Comparison of ENCODE assay signal across 12 cellular contexts in the genomic region with DNA sequence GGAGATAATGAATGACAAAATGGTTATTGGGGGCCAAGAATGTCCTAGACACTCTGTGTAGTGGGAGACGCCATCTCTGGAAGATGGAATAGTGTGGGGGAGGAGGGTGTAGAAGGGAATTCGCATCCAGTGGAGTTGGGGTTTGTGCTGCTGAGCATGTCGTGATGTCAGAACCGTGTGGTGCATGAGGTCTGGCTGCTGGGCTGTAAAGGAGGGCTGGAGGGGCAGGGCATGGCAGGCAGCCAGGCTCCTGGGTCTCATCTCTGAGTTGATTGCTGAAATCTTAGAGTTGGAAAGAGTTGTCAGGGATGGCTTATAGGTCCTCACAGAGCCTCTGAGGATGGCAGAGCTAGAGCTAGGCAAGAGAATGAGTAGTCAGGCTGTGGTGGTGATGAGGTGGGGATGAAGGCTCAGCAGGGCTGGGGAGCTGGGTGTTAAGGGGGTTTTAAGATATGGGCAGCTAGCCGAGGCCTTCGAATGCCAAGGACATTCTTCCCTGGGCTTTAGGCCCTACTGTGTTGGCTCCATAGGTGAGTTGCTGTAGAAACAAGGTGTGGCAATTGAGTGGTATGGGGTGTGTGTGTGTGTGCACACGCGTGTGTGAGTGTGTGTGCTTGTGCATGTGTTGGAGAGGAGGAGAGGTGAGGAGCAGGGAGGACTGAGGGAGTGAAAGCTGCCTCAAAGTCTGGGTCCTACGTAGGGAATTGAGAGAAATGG. TPM values are rescaled to one million over a fixed set of nuclear protein-coding genes. Genes with fewer than 3 reads are reported as not detected.
DNase-seq lines count a peak whose midpoint lies in the region; ATAC-seq and TF ChIP-seq lines count a peak whose summit lies in the region.
"Had no signal": no experiment of that assay in that cellular context is flagged by ENCODE, and none has a peak within 500 bp of the region (broad histone marks: within the 10 kb centered on the region; RNA-seq: fewer than 3 reads in every experiment).

No MANE protein-coding gene starts in this region.

- peaks cover 3% of the 10 kb centered on the region for H3K9me3 Mint-ChIP-seq in activated CD8-positive, alpha-beta T cell treated with anti-CD3 and anti-CD28 coated beads for 36 hours
- no peaks in the 10 kb centered on the region for H3K9me3 Mint-ChIP-seq in activated CD8-positive, alpha-beta T cell treated with anti-CD3 and anti-CD28 coated beads, Interleukin-2, amount 10 ng/mL, durations not matched to agents 7 days and 5 days (ENCODE audit: insufficient read depth)
- H3K9me3 Mint-ChIP-seq in glutamatergic neuron (ENCODE audit: unreplicated experiment) = peaks cover 13% of the 10 kb centered on the region
- H3K9me3 Mint-ChIP-seq in stimulated activated effector memory CD8-positive, alpha-beta T cell treated with anti-CD3 and anti-CD28 coated beads, Interleukin-12 subunit alpha, Interleukin-12 subunit beta, amount 100 ng/mL, for 72 hours = peaks cover 5% of the 10 kb centered on the region

- peak overlapping the region; percentile 89 for H3K4me3 Mint-ChIP-seq in activated CD8-positive, alpha-beta T cell treated with anti-CD3 and anti-CD28 coated beads for 36 hours
- no peak overlapping the region for H3K4me3 Mint-ChIP-seq in activated CD8-positive, alpha-beta T cell treated with anti-CD3 and anti-CD28 coated beads, Interleukin-2, amount 10 ng/mL, durations not matched to agents 7 days and 5 days
- peak overlapping the region; percentile 95 for H3K4me3 Mint-ChIP-seq in glutamatergic neuron (ENCODE audit: unreplicated experiment)
- H3K4me3 Mint-ChIP-seq in stimulated activated effector memory CD8-positive, alpha-beta T cell treated with anti-CD3 and anti-CD28 coated beads, Interleukin-12 subunit alpha, Interleukin-12 subunit beta, amount 100 ng/mL, for 72 hours = peak overlapping the region; percentile 79

- peaks cover 24% of the 10 kb centered on the region for H3K36me3 Mint-ChIP-seq in activated CD8-positive, alpha-beta T cell treated with anti-CD3 and anti-CD28 coated beads for 36 hours (ENCODE audit: low read depth)
- peaks cover 26% of the 10 kb centered on the region for H3K36me3 Mint-ChIP-seq in activated CD8-positive, alpha-beta T cell treated with anti-CD3 and anti-CD28 coated beads, Interleukin-2, amount 10 ng/mL, durations not matched to agents 7 days and 5 days (ENCODE audit: low read depth)
- H3K36me3 Mint-ChIP-seq in glutamatergic neuron (ENCODE audit: unreplicated experiment) = peaks cover 12% of the 10 kb centered on the region
- peaks cover 28% of the 10 kb centered on the region for H3K36me3 Mint-ChIP-seq in stimulated activated effector memory CD8-positive, alpha-beta T cell treated with anti-CD3 and anti-CD28 coated beads, Interleukin-12 subunit alpha, Interleukin-12 subunit beta, amount 100 ng/mL, for 72 hours

- H3K36me3 ChIP-seq in HAP-1 (replicated peaks) = peaks cover 15% of the 10 kb centered on the region

- ATAC-seq in activated CD8-positive, alpha-beta T cell treated with anti-CD3 and anti-CD28 coated beads for 36 hours = no peak
- no peak for ATAC-seq in activated CD8-positive, alpha-beta T cell treated with anti-CD3 and anti-CD28 coated beads, Interleukin-2, amount 10 ng/mL, durations not matched to agents 7 days and 5 days
- no peak for ATAC-seq in stimulated activated effector memory CD8-positive, alpha-beta T cell treated with anti-CD3 and anti-CD28 coated beads, Interleukin-12 subunit alpha, Interleukin-12 subunit beta, amount 100 ng/mL, for 72 hours
- ATAC-seq in GM19467 (IDR thresholded peaks at IDR 0.05; ENCODE audit: unreplicated experiment) = no peak
- ATAC-seq: activated T-cell treated with anti-CD3 and anti-CD28 coated beads, Interleukin-2, amount 50 U/mL, for 72 hours had no signal

- intact Hi-C loops in activated CD8-positive, alpha-beta T cell treated with anti-CD3 and anti-CD28 coated beads for 36 hours (cut with micrococcal nuclease) = no loop called here

- no peak for DNase-seq in activated CD8-positive, alpha-beta T cell treated with anti-CD3 and anti-CD28 coated beads for 36 hours
- DNase-seq in activated CD8-positive, alpha-beta T cell treated with anti-CD3 and anti-CD28 coated beads, Interleukin-2, amount 10 ng/mL, durations not matched to agents 7 days and 5 days = no peak
- DNase-seq in LNCaP clone FGC (ENCODE audit: low read depth) (no peak), glutamatergic neuron (no peak), HAP-1 (ENCODE audit: low spot score in 2 of 2) (no peak), SIG-M5 (lab: John Stamatoyannopoulos, UW) (no peak)
- no peak for DNase-seq in stimulated activated effector memory CD8-positive, alpha-beta T cell treated with anti-CD3 and anti-CD28 coated beads, Interleukin-12 subunit alpha, Interleukin-12 subunit beta, amount 100 ng/mL, for 72 hours (ENCODE audit: low spot score in 2 of 2)
- DNase-seq: activated T-cell treated with anti-CD3 and anti-CD28 coated beads, Interleukin-2, amount 50 U/mL, for 72 hours; Kasumi-1; stimulated activated CD4-positive, alpha-beta T cell treated with anti-CD3 and anti-CD28 coated beads, Interleukin-4, amount 100 ng/mL, for 24 hours had no signal

- CTCF ChIA-PET in activated CD8-positive, alpha-beta T cell treated with anti-CD3 and anti-CD28 coated beads for 36 hours (lab: Charles Lee) = interaction anchor here (0.5 to 5.8 kb wide), 5 partner anchors 12 to 434 kb away, joined by 3 to 54 read pairs (median 3); no protein-coding TSS in a partner anchor
- CTCF ChIA-PET in activated CD8-positive, alpha-beta T cell treated with anti-CD3 and anti-CD28 coated beads, Interleukin-2, amount 10 ng/mL, durations not matched to agents 7 days and 5 days (lab: Charles Lee) = interaction anchor here (7.6 kb wide), 1 partner anchor 11 kb away, joined by 76 read pairs; no protein-coding TSS in a partner anchor

- no peak overlapping the region for H3K27ac Mint-ChIP-seq in activated CD8-positive, alpha-beta T cell treated with anti-CD3 and anti-CD28 coated beads for 36 hours
- no peak overlapping the region for H3K27ac Mint-ChIP-seq in activated CD8-positive, alpha-beta T cell treated with anti-CD3 and anti-CD28 coated beads, Interleukin-2, amount 10 ng/mL, durations not matched to agents 7 days and 5 days
- peak overlapping the region; percentile 92 for H3K27ac Mint-ChIP-seq in glutamatergic neuron (ENCODE audit: unreplicated experiment)
- H3K27ac Mint-ChIP-seq in stimulated activated effector memory CD8-positive, alpha-beta T cell treated with anti-CD3 and anti-CD28 coated beads, Interleukin-12 subunit alpha, Interleukin-12 subunit beta, amount 100 ng/mL, for 72 hours = peak overlapping the region; percentile 76
- H3K27ac Mint-ChIP-seq: activated T-cell treated with anti-CD3 and anti-CD28 coated beads, Interleukin-2, amount 50 U/mL, for 72 hours had no signal

- in situ Hi-C loops in HAP-1 (cut with MboI; ENCODE audit: low sequenced_read_pairs) = no loop called here

- H3K4me1 Mint-ChIP-seq in activated CD8-positive, alpha-beta T cell treated with anti-CD3 and anti-CD28 coated beads for 36 hours (ENCODE audit: low read depth) = peaks cover 17% of the 10 kb centered on the region
- peaks cover 21% of the 10 kb centered on the region for H3K4me1 Mint-ChIP-seq in activated CD8-positive, alpha-beta T cell treated with anti-CD3 and anti-CD28 coated beads, Interleukin-2, amount 10 ng/mL, durations not matched to agents 7 days and 5 days (ENCODE audit: low read depth)
- peaks cover 46% of the 10 kb centered on the region for H3K4me1 Mint-ChIP-seq in glutamatergic neuron (ENCODE audit: low read depth, unreplicated experiment)
- H3K4me1 Mint-ChIP-seq in stimulated activated effector memory CD8-positive, alpha-beta T cell treated with anti-CD3 and anti-CD28 coated beads, Interleukin-12 subunit alpha, Interleukin-12 subunit beta, amount 100 ng/mL, for 72 hours = peaks cover 27% of the 10 kb centered on the region

- H3K27me3 ChIP-seq in HAP-1 (ENCODE audit: low read depth) = no peaks in the 10 kb centered on the region

- no peaks in the 10 kb centered on the region; the same call in 1 of the 2 replicates for H3K9me3 ChIP-seq in HAP-1

- peaks cover 10% of the 10 kb centered on the region for H3K27me3 Mint-ChIP-seq in activated CD8-positive, alpha-beta T cell treated with anti-CD3 and anti-CD28 coated beads for 36 hours
- H3K27me3 Mint-ChIP-seq in activated CD8-positive, alpha-beta T cell treated with anti-CD3 and anti-CD28 coated beads, Interleukin-2, amount 10 ng/mL, durations not matched to agents 7 days and 5 days (ENCODE audit: low read depth) = peaks cover 8% of the 10 kb centered on the region
- H3K27me3 Mint-ChIP-seq in glutamatergic neuron (ENCODE audit: unreplicated experiment) = peaks cover 14% of the 10 kb centered on the region

- POLR2A ChIA-PET in activated CD8-positive, alpha-beta T cell treated with anti-CD3 and anti-CD28 coated beads for 36 hours (lab: Charles Lee) = interaction anchor here (1.0 to 1.4 kb wide), 4 partner anchors 20 to 101 kb away, joined by 3 to 6 read pairs (median 4); a partner anchor contains a TSS
- POLR2A ChIA-PET in activated CD8-positive, alpha-beta T cell treated with anti-CD3 and anti-CD28 coated beads, Interleukin-2, amount 10 ng/mL, durations not matched to agents 7 days and 5 days (lab: Charles Lee) = interaction anchor here (1.4 kb wide), 1 partner anchor 21 kb away, joined by 10 read pairs; a partner anchor contains a TSS

- H3K4me1 ChIP-seq in HAP-1 = peaks cover 9% of the 10 kb centered on the region

- TF ChIP-seq CTCF in activated CD8-positive, alpha-beta T cell treated with anti-CD3 and anti-CD28 coated beads for 36 hours (IDR thresholded peaks at IDR 0.05) = no peak
- TF ChIP-seq CTCF in LNCaP clone FGC (IDR thresholded peaks at IDR 0.05; ENCODE audit: control insufficient read depth, extremely low read depth, insufficient read depth) (no peak), glutamatergic neuron (IDR thresholded peaks at IDR 0.05; ENCODE audit: partially characterized antibody, unreplicated experiment) (no peak)

- H3K4me3 ChIP-seq in LNCaP clone FGC (ENCODE audit: low read depth, low read length) (peak overlapping the region; percentile 88), HAP-1 (no peak overlapping the region)

RNA-seq across cellular contexts. Expression of a gene that starts 1.9 kb away (rescaled TPM):
- total RNA-seq in activated CD8-positive, alpha-beta T cell treated with anti-CD3 and anti-CD28 coated beads for 36 hours = 10 to 100 TPM; 78.8 to 79.9 TPM
- total RNA-seq in activated CD8-positive, alpha-beta T cell treated with anti-CD3 and anti-CD28 coated beads, Interleukin-2, amount 10 ng/mL, durations not matched to agents 7 days and 5 days = 10 to 100 TPM; 31.9 to 32.0 TPM
- total RNA-seq in glutamatergic neuron (ENCODE audit: unreplicated experiment) = 74.7 TPM

RNA-seq across cellular contexts. Expression of a gene that starts 21.1 kb away (rescaled TPM):
- 10 to 100 TPM; 76.5 to 82.2 TPM for total RNA-seq in activated CD8-positive, alpha-beta T cell treated with anti-CD3 and anti-CD28 coated beads for 36 hours
- 10 to 100 TPM; 78.3 to 81.3 TPM for total RNA-seq in activated CD8-positive, alpha-beta T cell treated with anti-CD3 and anti-CD28 coated beads, Interleukin-2, amount 10 ng/mL, durations not matched to agents 7 days and 5 days
- 61.5 TPM for total RNA-seq in glutamatergic neuron (ENCODE audit: unreplicated experiment)

RNA-seq across cellular contexts. Expression of a gene that starts 57.6 kb away (rescaled TPM):
- not detected for total RNA-seq in activated CD8-positive, alpha-beta T cell treated with anti-CD3 and anti-CD28 coated beads for 36 hours
- not detected for total RNA-seq in activated CD8-positive, alpha-beta T cell treated with anti-CD3 and anti-CD28 coated beads, Interleukin-2, amount 10 ng/mL, durations not matched to agents 7 days and 5 days
- not detected for total RNA-seq in glutamatergic neuron (ENCODE audit: unreplicated experiment)
- total RNA-seq: activated T-cell treated with anti-CD3 and anti-CD28 coated beads, Interleukin-2, amount 50 U/mL, for 72 hours; omental fat pad had no signal

Comparison
In these comparisons a context has a peak if more than half of its experiments do, and no peak if none do; other contexts are left out.
1. H3K27ac Mint-ChIP-seq: peak in glutamatergic neuron (single experiment) and stimulated activated effector memory CD8-positive, alpha-beta T cell treated with anti-CD3 and anti-CD28 coated beads, Interleukin-12 subunit alpha, Interleukin-12 subunit beta, amount 100 ng/mL, for 72 hours (single experiment); none in activated CD8-positive, alpha-beta T cell treated with anti-CD3 and anti-CD28 coated beads for 36 hours (single experiment) and activated CD8-positive, alpha-beta T cell treated with anti-CD3 and anti-CD28 coated beads, Interleukin-2, amount 10 ng/mL, durations not matched to agents 7 days and 5 days (single experiment).